ENCODE assay signal across 12 cellular contexts in the genomic region with DNA sequence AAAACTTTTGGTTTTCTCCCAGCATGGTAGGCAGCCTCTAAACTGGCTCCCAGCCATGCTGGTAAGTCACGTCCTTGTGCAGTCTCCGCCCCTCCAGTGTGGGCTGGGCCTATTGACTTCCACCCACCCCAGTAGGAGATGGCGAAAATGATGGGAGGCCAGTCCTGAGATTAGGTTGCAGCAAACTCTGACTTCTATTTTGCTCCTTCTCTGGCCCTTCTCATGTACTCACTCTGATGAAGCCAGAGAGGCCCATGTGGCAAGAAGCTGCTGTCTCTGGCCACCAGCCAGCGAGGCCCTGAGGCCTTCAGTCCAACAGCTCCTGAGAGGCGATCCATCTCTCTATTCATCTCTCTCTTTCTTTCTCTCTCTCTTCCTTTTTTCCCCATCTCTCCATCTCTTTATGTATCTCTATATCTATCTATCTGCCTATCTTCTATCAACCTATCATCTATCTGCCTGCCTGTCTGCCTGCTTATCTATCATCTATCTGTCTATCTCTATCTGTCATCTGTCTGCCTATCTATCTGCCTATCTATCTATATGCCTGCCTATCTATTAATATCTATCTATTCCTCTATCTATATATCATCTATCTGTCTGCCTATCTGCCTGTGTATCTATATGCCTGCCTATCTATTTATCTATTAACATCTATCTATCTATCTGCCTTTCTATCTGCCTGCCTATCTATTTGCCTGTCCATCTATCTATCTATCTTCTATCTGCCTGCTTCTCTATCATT. TPM values are rescaled to one million over a fixed set of nuclear protein-coding genes. Genes with fewer than 3 reads are reported as not detected.
A peak's percentile ranks its signal among the peaks of the same experiment; 100 is the strongest.
DNase-seq lines count a peak whose midpoint lies in the region; ATAC-seq and TF ChIP-seq lines count a peak whose summit lies in the region.
"Had no signal": no experiment of that assay in that cellular context is flagged by ENCODE, and none has a peak within 500 bp of the region (broad histone marks: within the 10 kb centered on the region; RNA-seq: fewer than 3 reads in every experiment).

No MANE protein-coding gene starts in this region.

- peak; percentile 45 to 60 for ATAC-seq in left cardiac atrium
- no peak for ATAC-seq in activated naive CD8-positive, alpha-beta T cell treated with anti-CD3 and anti-CD28 coated beads, Interleukin-2, amount 50 U/mL, for 24 hours
- ATAC-seq: GM12878, Panc1 had no signal

- no peak overlapping the region for H2AFZ ChIP-seq in OCI-LY7 (ENCODE audit: low read length)

- intact Hi-C loops in left cardiac atrium (cut with DNase I) (no loop called here), spleen (cut with DNase I; ENCODE audit: low total_unique reads) (no loop called here), OCI-LY7 (cut with micrococcal nuclease; ENCODE audit: unreplicated experiment) (no loop called here)

- no peaks in the 10 kb centered on the region for H3K79me2 ChIP-seq in OCI-LY7 (ENCODE audit: insufficient read depth, low read depth, low read length)

- H3K27me3 ChIP-seq in spleen (replicated peaks in 1 of 7) = peaks cover 0 to 10% (median 0%) of the 10 kb centered on the region in 7 donors

- TF ChIP-seq CTCF in spleen (IDR thresholded peaks at IDR 0.05 in 8 of 11, conservative IDR thresholded peaks at IDR 0.05 in 3 of 11) (no peak), OCI-LY7 (conservative IDR thresholded peaks at IDR 0.05; ENCODE audit: low read length) (no peak)

- H3K9me3 ChIP-seq in spleen (peaks cover 0 to 9% (median 0%) of the 10 kb centered on the region in 8 donors), OCI-LY7 (ENCODE audit: low read length) (no peaks in the 10 kb centered on the region)
- H3K9me3 ChIP-seq: Caco-2 had no signal

- BruUV-seq in OCI-LY7 (replicated peaks; lab: Mats Ljungman, UMichigan) = no TSS peak

- no peak overlapping the region for H3K27ac Mint-ChIP-seq in activated naive CD8-positive, alpha-beta T cell treated with anti-CD3 and anti-CD28 coated beads, Interleukin-2, amount 50 U/mL, for 24 hours

- no peaks in the 10 kb centered on the region for H3K9me3 Mint-ChIP-seq in activated naive CD8-positive, alpha-beta T cell treated with anti-CD3 and anti-CD28 coated beads, Interleukin-2, amount 50 U/mL, for 24 hours

- no peak overlapping the region for H3K4me3 Mint-ChIP-seq in activated naive CD8-positive, alpha-beta T cell treated with anti-CD3 and anti-CD28 coated beads, Interleukin-2, amount 50 U/mL, for 24 hours

- POLR2A ChIA-PET in OCI-LY7 (lab: Charles Lee) = no interaction called here

- no peaks in the 10 kb centered on the region for H3K27me3 Mint-ChIP-seq in activated naive CD8-positive, alpha-beta T cell treated with anti-CD3 and anti-CD28 coated beads, Interleukin-2, amount 50 U/mL, for 24 hours

- H3K4me2 ChIP-seq in OCI-LY7 (ENCODE audit: low read length) = no peak overlapping the region

- H3K36me3 Mint-ChIP-seq in activated naive CD8-positive, alpha-beta T cell treated with anti-CD3 and anti-CD28 coated beads, Interleukin-2, amount 50 U/mL, for 24 hours (ENCODE audit: low read depth) = no peaks in the 10 kb centered on the region

- no peaks in the 10 kb centered on the region for H3K36me3 ChIP-seq in spleen
- H3K36me3 ChIP-seq in OCI-LY7 (ENCODE audit: insufficient read depth, low read length) = no peaks in the 10 kb centered on the region

- H3K27ac ChIP-seq in spleen (no peak overlapping the region), OCI-LY7 (ENCODE audit: low read depth, low read length, poor library complexity, severe bottlenecking) (no peak overlapping the region)

- no peak for TF ChIP-seq POLR2A in spleen (IDR thresholded peaks at IDR 0.05)

- no peaks in the 10 kb centered on the region for H3K9me2 ChIP-seq in OCI-LY7 (ENCODE audit: insufficient read depth, low read length)

- in situ Hi-C loops in G401 (cut with HindIII; ENCODE audit: low sequenced_read_pairs) = no loop called here

- 69 to 82% (median 77%) methylated on average over 5 of the region's 5 CpGs for whole genome bisulfite sequencing in spleen, 5 donors

- H3K4me3 ChIP-seq in spleen = no peak overlapping the region
- no peak overlapping the region for H3K4me3 ChIP-seq in OCI-LY7 (ENCODE audit: low read depth, low read length, poor library complexity, severe bottlenecking)
- H3K4me3 ChIP-seq: GM12878 had no signal

- no peaks in the 10 kb centered on the region for H3K4me1 Mint-ChIP-seq in activated naive CD8-positive, alpha-beta T cell treated with anti-CD3 and anti-CD28 coated beads, Interleukin-2, amount 50 U/mL, for 24 hours

- H3K4me1 ChIP-seq in spleen = no peaks in the 10 kb centered on the region
- H3K4me1 ChIP-seq in OCI-LY7 (ENCODE audit: insufficient read depth, low read length, poor library complexity, severe bottlenecking) = no peaks in the 10 kb centered on the region
- H3K4me1 ChIP-seq: Caco-2 had no signal

- DNase-seq in G401 (ENCODE audit: low spot score) = peak; percentile 51
- DNase-seq in amniotic epithelial cell (ENCODE audit: low read depth) = peak; percentile 90
- peak; percentile 54 for DNase-seq in left cardiac atrium
- peak; percentile 34 for DNase-seq in spleen
- no peak for DNase-seq in OCI-LY7 (ENCODE audit: low spot score)
- no peak for DNase-seq in activated naive CD8-positive, alpha-beta T cell treated with anti-CD3 and anti-CD28 coated beads, Interleukin-2, amount 50 U/mL, for 24 hours
- DNase-seq in T-helper 9 cell = no peak
- no peak for DNase-seq in glomerular visceral epithelial cell (ENCODE audit: extremely low spot score)
- DNase-seq: Caco-2; effector memory CD4-positive, alpha-beta T cell had no signal

- H4K20me1 ChIP-seq in OCI-LY7 (ENCODE audit: insufficient read depth, low read length) = no peaks in the 10 kb centered on the region

- CTCF ChIA-PET in OCI-LY7 (lab: Charles Lee; ENCODE audit: unreplicated experiment) = no interaction called here

RNA-seq across cellular contexts. Expression of gene STX16, which starts 52.6 kb away (rescaled TPM):
- total RNA-seq in G401 (2014; rRNA removed; shearing (Covaris generic)) = 25.5 and 32.3 TPM in 2 replicates
- total RNA-seq in left cardiac atrium = 10 to 100 TPM; 22.8 to 32.0 TPM
- total RNA-seq in spleen = 100 to 1,000 TPM in 1 of 7 donors, 10 to 100 TPM in 6; 62.6 to 105 (median 83.6) TPM
- polyA plus RNA-seq in spleen = 10 to 100 TPM; 34.4 to 47.3 (median 43.5) TPM
- total RNA-seq in OCI-LY7 (2014; rRNA removed; shearing (Covaris generic)) = 48.2 and 50.5 TPM in 2 replicates
- total RNA-seq in OCI-LY7 (2022) = 84.2 and 89.5 TPM in 2 replicates

Comparison
In these comparisons a context has a peak if more than half of its experiments do, and no peak if none do; other contexts are left out.
1. DNase-seq: peak in G401 (single experiment), amniotic epithelial cell (single experiment), left cardiac atrium (single experiment) and spleen (single experiment); none in OCI-LY7 (single experiment), activated naive CD8-positive, alpha-beta T cell treated with anti-CD3 and anti-CD28 coated beads, Interleukin-2, amount 50 U/mL, for 24 hours (single experiment), T-helper 9 cell (single experiment) and glomerular visceral epithelial cell (single experiment).